ENCODE assay signal across 8 cellular contexts in the genomic region with DNA sequence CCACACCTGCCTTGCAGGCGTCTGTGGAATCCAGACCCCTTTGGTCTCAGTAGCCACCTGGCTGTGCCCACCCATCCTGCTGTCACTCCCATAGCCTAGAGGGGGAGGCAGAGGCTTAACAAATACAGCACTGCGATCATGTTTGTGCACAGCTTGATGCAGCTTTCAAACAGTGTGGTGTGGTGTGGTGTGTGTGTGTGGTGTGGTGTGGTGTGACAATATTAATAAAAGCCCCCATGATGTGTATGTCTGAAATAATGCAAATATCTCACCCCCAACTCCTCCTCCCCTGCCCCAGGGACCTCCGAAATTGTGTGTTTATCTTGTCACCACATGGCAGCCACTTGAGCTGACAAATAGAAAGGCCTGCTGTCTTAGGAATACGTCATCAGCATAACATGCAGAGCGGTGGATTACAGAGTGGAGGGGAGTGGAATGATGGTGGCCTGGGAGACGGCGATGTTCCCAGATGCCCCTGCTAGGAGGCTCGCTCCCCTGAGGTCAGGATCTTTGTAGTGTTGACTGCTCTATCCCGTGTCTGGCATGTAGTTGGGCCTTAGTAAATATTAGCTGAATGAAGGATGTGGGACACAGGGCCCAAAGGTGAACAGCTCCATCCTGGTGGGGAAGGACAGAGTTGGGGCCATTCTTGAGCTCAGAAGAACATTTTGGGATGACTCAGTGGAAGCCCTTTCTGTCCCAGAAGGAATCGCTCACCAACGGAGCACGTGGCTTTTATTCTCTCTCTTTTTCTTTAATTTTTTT. TPM values are rescaled to one million over a fixed set of nuclear protein-coding genes. Genes with fewer than 3 reads are reported as not detected.
A peak's percentile ranks its signal among the peaks of the same experiment; 100 is the strongest.
DNase-seq lines count a peak whose midpoint lies in the region; ATAC-seq and TF ChIP-seq lines count a peak whose summit lies in the region.

No MANE protein-coding gene starts in this region.

- no peak overlapping the region for H2AFZ ChIP-seq in Karpas-422 (ENCODE audit: low read length)
- H2AFZ ChIP-seq in trophoblast cell (ENCODE audit: insufficient read depth, low read length, poor library complexity): no peak overlapping the region

- no peak overlapping the region for H3K18ac ChIP-seq in trophoblast cell (ENCODE audit: low read length)

- no peaks in the 10 kb centered on the region for H3K9me2 ChIP-seq in Karpas-422 (replicated peaks; ENCODE audit: insufficient read depth, low read length)

- peaks cover 67% of the 10 kb centered on the region for H3K79me2 ChIP-seq in Karpas-422 (ENCODE audit: low read length)
- H3K79me2 ChIP-seq in trophoblast cell (ENCODE audit: control insufficient read depth, insufficient read depth, low read length, poor library complexity): peaks cover 3% of the 10 kb centered on the region

- H3K4me1 ChIP-seq in Karpas-422 (ENCODE audit: low read length) (peaks cover 43% of the 10 kb centered on the region), trophoblast cell (ENCODE audit: control insufficient read depth in 1 of 2, insufficient read depth in 2 of 2, low read length in 2 of 2) (peaks cover 12 to 15% of the 10 kb centered on the region in 2 experiments)

- H4K91ac ChIP-seq in trophoblast cell (ENCODE audit: low read depth, low read length): no peak overlapping the region

- H3K36me3 ChIP-seq in Karpas-422 (ENCODE audit: insufficient read depth, low read length) (peaks cover 3% of the 10 kb centered on the region), trophoblast cell (ENCODE audit: control insufficient read depth in 1 of 2, insufficient read depth in 2 of 2, low read length in 2 of 2) (no peaks in the 10 kb centered on the region)

- no peak overlapping the region for H2BK12ac ChIP-seq in trophoblast cell (ENCODE audit: low read length)

- H2BK5ac ChIP-seq in trophoblast cell (ENCODE audit: low read depth, low read length, poor library complexity): no peak overlapping the region

- no peak overlapping the region for H3K23ac ChIP-seq in trophoblast cell (ENCODE audit: low read length)

- ATAC-seq in HG02798 (IDR thresholded peaks at IDR 0.05; ENCODE audit: poor library complexity, unreplicated experiment): no peak
- no peak for ATAC-seq in GM18511 (IDR thresholded peaks at IDR 0.05; ENCODE audit: unreplicated experiment)

- H3K9ac ChIP-seq in Karpas-422 (ENCODE audit: low read length) (peak overlapping the region; percentile 87; the same call in 1 of the 2 replicates), trophoblast cell (ENCODE audit: low read length) (peak overlapping the region; percentile 11)

- peak; percentile 62 for TF ChIP-seq CTCF in fibroblast of the aortic adventitia (IDR thresholded peaks at IDR 0.05; ENCODE audit: insufficient read depth, low read length)

- no peak overlapping the region for H2BK120ac ChIP-seq in trophoblast cell (ENCODE audit: insufficient read depth, low read length, poor library complexity)

- H2AK5ac ChIP-seq in trophoblast cell (ENCODE audit: low read length): no peak overlapping the region

- no peak overlapping the region for H3K4ac ChIP-seq in trophoblast cell (ENCODE audit: low read depth, low read length)

- H3K27ac ChIP-seq in Karpas-422 (ENCODE audit: low read length) (peak overlapping the region; percentile 70; the same call in 1 of the 2 replicates), trophoblast cell (ENCODE audit: low read depth, low read length) (no peak overlapping the region)

- no peak overlapping the region for H4K8ac ChIP-seq in trophoblast cell (ENCODE audit: low read depth, low read length)

- H3K9me3 ChIP-seq in Karpas-422 (ENCODE audit: low read length): no peaks in the 10 kb centered on the region
- H3K9me3 ChIP-seq in trophoblast cell (ENCODE audit: insufficient read depth, low read depth, low read length): peaks cover 2% of the 10 kb centered on the region

- peaks cover 60% of the 10 kb centered on the region for H4K20me1 ChIP-seq in Karpas-422 (ENCODE audit: insufficient read depth, low read depth, low read length)

- H3K4me2 ChIP-seq in Karpas-422 (ENCODE audit: low read depth, low read length, poor library complexity, severe bottlenecking): peak overlapping the region; percentile 96
- no peak overlapping the region for H3K4me2 ChIP-seq in trophoblast cell (ENCODE audit: low read length)

- no peak overlapping the region for H4K12ac ChIP-seq in trophoblast cell (ENCODE audit: low read depth, low read length)

- H3K4me3 ChIP-seq in Karpas-422 (ENCODE audit: low read length) (peak overlapping the region; percentile 78; the same call in 1 of the 2 replicates), fibroblast of the aortic adventitia (ENCODE audit: low read depth, low read length) (peak overlapping the region; percentile 25), trophoblast cell (ENCODE audit: low read depth, low read length) (no peak overlapping the region)

- no peak overlapping the region for H3K14ac ChIP-seq in trophoblast cell (ENCODE audit: low read length)

- no CpG with 5 or more reads among the region's 12 CpGs for WGBS in trophoblast cell (ENCODE audit: extremely low coverage, insufficient coverage, insufficient read length)

- H3K27me3 ChIP-seq in Karpas-422 (ENCODE audit: low read length) (no peaks in the 10 kb centered on the region), trophoblast cell (ENCODE audit: insufficient read depth, low read length) (no peaks in the 10 kb centered on the region)

- DNase-seq in DMS 273 (lab: John Stamatoyannopoulos, UW; ENCODE audit: unreplicated experiment) (peak; percentile 81), Karpas-422 (peak; percentile 61), UCSD-AML1 (lab: John Stamatoyannopoulos, UW; ENCODE audit: unreplicated experiment) (peak; percentile 29), fibroblast of the aortic adventitia (ENCODE audit: low read depth) (peak; percentile 73), trophoblast cell (peak in 1 of 2 donors; percentile 67), NCI-H2196 treated with DMSO at 0.1 percent for 48 hours (lab: John Stamatoyannopoulos, UW; ENCODE audit: unreplicated experiment) (no peak)

- no peaks in the 10 kb centered on the region for H3K79me1 ChIP-seq in trophoblast cell (ENCODE audit: low read length)

RNA-seq across cellular contexts. Expression of a gene that starts 2.8 kb away (rescaled TPM):
- 75.3 and 78.9 TPM in 2 replicates for total RNA-seq in Karpas-422 (2014; rRNA removed; shearing (Covaris generic); ENCODE audit: low replicate concordance)
- 3.4 and 7.4 TPM in 2 replicates for total RNA-seq in fibroblast of the aortic adventitia (ENCODE audit: low replicate concordance)
- 5.5 and 5.8 TPM in 2 replicates for polyA plus RNA-seq in trophoblast cell (2013)

RNA-seq across cellular contexts. Expression of a gene that starts 14.1 kb away (rescaled TPM):
- total RNA-seq in Karpas-422 (2014; rRNA removed; shearing (Covaris generic); ENCODE audit: low replicate concordance): 288 and 308 TPM in 2 replicates
- total RNA-seq in fibroblast of the aortic adventitia (ENCODE audit: low replicate concordance): 3,846 and 5,734 TPM in 2 replicates
- 6.6 and 7.0 TPM in 2 replicates for polyA plus RNA-seq in trophoblast cell (2013)

RNA-seq across cellular contexts. Expression of a gene that starts 21.9 kb away (rescaled TPM):
- 43.2 and 50.4 TPM in 2 replicates for total RNA-seq in Karpas-422 (2014; rRNA removed; shearing (Covaris generic); ENCODE audit: low replicate concordance)
- 1.8 and 4.6 TPM in 2 replicates for total RNA-seq in fibroblast of the aortic adventitia (ENCODE audit: low replicate concordance)
- polyA plus RNA-seq in trophoblast cell (2013): 34.1 and 35.7 TPM in 2 replicates

RNA-seq across cellular contexts. Expression of a gene that starts 24.8 kb away (rescaled TPM):
- total RNA-seq in Karpas-422 (2014; rRNA removed; shearing (Covaris generic); ENCODE audit: low replicate concordance): 12.3 and 48.1 TPM in 2 replicates
- total RNA-seq in fibroblast of the aortic adventitia (ENCODE audit: low replicate concordance): 12.7 and 14.0 TPM in 2 replicates
- polyA plus RNA-seq in trophoblast cell (2013): 17.0 and 18.8 TPM in 2 replicates

RNA-seq across cellular contexts. Expression of a gene that starts 35.5 kb away (rescaled TPM):
- 14.6 and 45.6 TPM in 2 replicates for total RNA-seq in Karpas-422 (2014; rRNA removed; shearing (Covaris generic); ENCODE audit: low replicate concordance)
- total RNA-seq in fibroblast of the aortic adventitia (ENCODE audit: low replicate concordance): 150 and 151 TPM in 2 replicates
- 47.7 and 49.4 TPM in 2 replicates for polyA plus RNA-seq in trophoblast cell (2013)

Comparison
In these comparisons a context has a peak if more than half of its experiments do, and no peak if none do; other contexts are left out.
1. RNA of a gene that starts 14.1 kb away (total RNA-seq): 3,846 to 5,734 TPM in fibroblast of the aortic adventitia; 288 to 308 TPM in Karpas-422; every median in the first group is over 10 times any median in the second.